In the genomic region with DNA sequence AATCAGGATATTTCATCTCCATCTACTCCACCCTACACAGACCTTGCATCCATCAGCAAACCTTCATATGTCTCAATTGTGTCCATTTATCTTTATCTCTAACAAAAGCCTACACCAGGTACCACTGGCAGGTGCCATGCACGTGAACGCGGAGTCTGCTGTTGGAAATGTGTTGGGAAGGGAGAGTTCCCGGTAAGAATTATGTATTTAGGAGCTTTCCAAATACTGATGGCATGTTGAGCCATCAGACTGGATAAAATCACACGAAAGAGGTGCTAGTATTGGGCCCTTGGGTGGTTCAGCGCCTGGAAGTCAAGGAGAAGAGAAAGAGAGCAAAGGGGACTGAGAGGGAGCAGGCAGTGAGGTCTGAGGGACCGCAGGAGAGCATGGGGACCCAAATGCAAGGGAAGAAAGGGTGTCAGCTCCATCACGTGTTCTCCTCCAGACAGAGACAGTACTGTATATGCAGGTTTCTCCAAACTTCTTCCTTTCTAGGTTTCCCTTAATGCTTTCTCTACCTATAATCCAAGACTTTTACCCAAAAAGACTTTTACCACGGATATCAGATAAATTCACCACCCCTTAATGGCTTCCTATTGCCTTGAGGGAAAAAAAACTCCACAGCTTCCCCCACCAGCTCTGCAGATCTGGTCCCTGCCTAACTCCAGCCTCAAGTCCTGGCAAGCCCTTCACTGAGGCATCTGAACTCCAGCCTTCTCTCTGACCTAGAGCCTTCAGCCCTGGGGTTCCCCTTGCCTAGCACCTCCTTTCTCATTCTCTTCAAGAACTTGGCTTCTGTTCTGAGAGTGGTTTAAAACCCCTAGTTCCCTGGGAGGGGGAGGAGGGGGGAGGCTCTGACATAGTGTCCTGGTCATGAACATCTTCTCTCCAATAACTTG, we compare ENCODE assay signal across 11 cellular contexts. TPM values are rescaled to one million over a fixed set of nuclear protein-coding genes. Genes with fewer than 3 reads are reported as not detected.
DNase-seq lines count a peak whose midpoint lies in the region; ATAC-seq, FAIRE-seq and TF ChIP-seq lines count a peak whose summit lies in the region.
"Had no signal": no experiment of that assay in that cellular context is flagged by ENCODE, and none has a peak within 500 bp of the region (broad histone marks: within the 10 kb centered on the region; RNA-seq: fewer than 3 reads in every experiment).

No MANE protein-coding gene starts in this region.

- no peak for ATAC-seq in left cardiac atrium
- ATAC-seq in left ventricle myocardium superior, result no peak
- ATAC-seq: body of pancreas had no signal

- POLR2A ChIA-PET in activated CD4-positive, alpha-beta memory T cell treated with anti-CD3 and anti-CD28 coated beads, Interleukin-2, amount 10 ng/mL, durations not matched to agents 7 days and 5 days (lab: Charles Lee), result interaction anchor here (0.6 to 7.1 kb wide), 4 partner anchors 11 to 24 kb away, joined by 3 to 89 read pairs (median 7); no protein-coding TSS in a partner anchor

- H3K4me2 ChIP-seq in keratinocyte (ENCODE audit: control insufficient read depth, extremely low read depth, insufficient read depth, low read depth, low read length), result peak overlapping the region; percentile 95

- H3K27me3 Mint-ChIP-seq in activated CD4-positive, alpha-beta memory T cell treated with anti-CD3 and anti-CD28 coated beads, Interleukin-2, amount 10 ng/mL, durations not matched to agents 7 days and 5 days, result no peaks in the 10 kb centered on the region

- dilution Hi-C loops in keratinocyte (cut with MboI; ENCODE audit: extremely low pct_ligation_motif_present, low sequenced_read_pairs), result no loop called here

- TF ChIP-seq POLR2A in thyroid gland (IDR thresholded peaks at IDR 0.05), result no peak

- WGBS in thyroid gland, 2 donors, result 93% methylated on average over 9 of the region's 9 CpGs

- peak; percentile 53 for FAIRE-seq in keratinocyte (lab: Jason Lieb, UNC)

- no peaks in the 10 kb centered on the region for H4K20me1 ChIP-seq in keratinocyte (ENCODE audit: control insufficient read depth, extremely low read depth, insufficient read depth, low read length)

- TF ChIP-seq CTCF in keratinocyte (optimal IDR thresholded peaks at IDR 0.05 in 1 of 3, IDR thresholded peaks at IDR 0.05 in 1 of 3, conservative IDR thresholded peaks at IDR 0.05 in 1 of 3; ENCODE audit: extremely low read depth in 1 of 3, insufficient read depth in 2 of 3, low read length in 3 of 3), result no peak
- no peak for TF ChIP-seq CTCF in thyroid gland (IDR thresholded peaks at IDR 0.05)

- H3K9me3 ChIP-seq in keratinocyte (ENCODE audit: control insufficient read depth, low read depth, low read length) (no peaks in the 10 kb centered on the region), thyroid gland (no peaks in the 10 kb centered on the region)
- H3K9me3 ChIP-seq: body of pancreas had no signal

- H3K4me3 Mint-ChIP-seq in activated CD4-positive, alpha-beta memory T cell treated with anti-CD3 and anti-CD28 coated beads, Interleukin-2, amount 10 ng/mL, durations not matched to agents 7 days and 5 days, result no peak overlapping the region

- peak overlapping the region; percentile 23 for H3K27ac Mint-ChIP-seq in activated CD4-positive, alpha-beta memory T cell treated with anti-CD3 and anti-CD28 coated beads, Interleukin-2, amount 10 ng/mL, durations not matched to agents 7 days and 5 days

- H3K4me3 ChIP-seq in keratinocyte (ENCODE audit: control insufficient read depth in 2 of 3, extremely low read depth in 1 of 3, insufficient read depth in 2 of 3, low read depth in 1 of 3, low read length in 3 of 3), result no peak overlapping the region
- H3K4me3 ChIP-seq in thyroid gland (replicated peaks in 1 of 3), result no peak overlapping the region
- H3K4me3 ChIP-seq: body of pancreas had no signal

- peak overlapping the region; percentile 50 for H2AFZ ChIP-seq in keratinocyte (ENCODE audit: control insufficient read depth, low read length)

- H3K4me1 Mint-ChIP-seq in activated CD4-positive, alpha-beta memory T cell treated with anti-CD3 and anti-CD28 coated beads, Interleukin-2, amount 10 ng/mL, durations not matched to agents 7 days and 5 days, result peaks cover 49% of the 10 kb centered on the region

- peaks cover 34% of the 10 kb centered on the region for H3K36me3 Mint-ChIP-seq in activated CD4-positive, alpha-beta memory T cell treated with anti-CD3 and anti-CD28 coated beads, Interleukin-2, amount 10 ng/mL, durations not matched to agents 7 days and 5 days (ENCODE audit: low read depth)

- intact Hi-C loops in left cardiac atrium (cut with DNase I) (no loop called here), left ventricle myocardium superior (cut with micrococcal nuclease) (no loop called here), thyroid gland (cut with DNase I) (no loop called here)

- H3K27ac ChIP-seq in keratinocyte (ENCODE audit: control insufficient read depth, insufficient read depth, low read length) (no peak overlapping the region), thyroid gland (no peak overlapping the region)

- H3K4me1 ChIP-seq in keratinocyte (ENCODE audit: control insufficient read depth, extremely low read depth, insufficient read depth, low read length) (peaks cover 22% of the 10 kb centered on the region), thyroid gland (peaks cover 15 to 17% of the 10 kb centered on the region in 2 donors)

- H3K36me3 ChIP-seq in keratinocyte (ENCODE audit: control insufficient read depth in 2 of 2, extremely low read depth in 1 of 2, insufficient read depth in 2 of 2, low read length in 2 of 2), result no peaks in the 10 kb centered on the region
- H3K36me3 ChIP-seq in thyroid gland, result no peaks in the 10 kb centered on the region

- no peaks in the 10 kb centered on the region for H3K9me3 Mint-ChIP-seq in activated CD4-positive, alpha-beta memory T cell treated with anti-CD3 and anti-CD28 coated beads, Interleukin-2, amount 10 ng/mL, durations not matched to agents 7 days and 5 days

- H3K27me3 ChIP-seq in keratinocyte (ENCODE audit: control insufficient read depth, extremely low read depth, insufficient read depth, low read length) (no peaks in the 10 kb centered on the region), thyroid gland (no peaks in the 10 kb centered on the region)
- H3K27me3 ChIP-seq: body of pancreas had no signal

- H3K9ac ChIP-seq in keratinocyte (ENCODE audit: control insufficient read depth, extremely low read depth, insufficient read depth, low read length), result no peak overlapping the region

- peak; percentile 3 for DNase-seq in left cardiac atrium
- DNase-seq in left ventricle myocardium superior, result no peak
- DNase-seq in activated CD4-positive, alpha-beta memory T cell treated with anti-CD3 and anti-CD28 coated beads, Interleukin-2, amount 10 ng/mL, durations not matched to agents 7 days and 5 days, result no peak
- no peak for DNase-seq in keratinocyte (ENCODE audit: low read depth, low spot score)
- DNase-seq in ureter (ENCODE audit: low spot score), result peak; percentile 46
- DNase-seq in thyroid gland, result no peak
- DNase-seq in NCI-H748 treated with DMSO at 0.1 percent for 48 hours (lab: John Stamatoyannopoulos, UW), result no peak
- no peak for DNase-seq in NCI-H2196 treated with DMSO at 0.1 percent for 48 hours (lab: John Stamatoyannopoulos, UW; ENCODE audit: unreplicated experiment)
- DNase-seq: activated CD4-positive, CD25-positive, alpha-beta regulatory T cell treated with anti-CD3 and anti-CD28 coated beads, Interleukin-2, amount 50 U/mL, for 72 hours; NCI-H1048 had no signal

- no peaks in the 10 kb centered on the region for H3K9me1 ChIP-seq in keratinocyte (ENCODE audit: control insufficient read depth, extremely low read depth, insufficient read depth, low read length)

- peaks cover 28% of the 10 kb centered on the region for H3K79me2 ChIP-seq in keratinocyte (ENCODE audit: control insufficient read depth, insufficient read depth, low read length)

- CTCF ChIA-PET in activated CD4-positive, alpha-beta memory T cell treated with anti-CD3 and anti-CD28 coated beads, Interleukin-2, amount 10 ng/mL, durations not matched to agents 7 days and 5 days (lab: Charles Lee), result interaction anchor here (0.5 to 0.6 kb wide), 2 partner anchors 66 to 137 kb away, joined by 3 to 5 read pairs; no protein-coding TSS in a partner anchor

RNA-seq across cellular contexts. Expression of a gene that starts 4.8 kb away (rescaled TPM):
- total RNA-seq in left cardiac atrium, result 10 to 100 TPM; 12.6 to 15.8 TPM
- 8.0 TPM for total RNA-seq in left ventricle myocardium superior
- total RNA-seq in activated CD4-positive, alpha-beta memory T cell treated with anti-CD3 and anti-CD28 coated beads, Interleukin-2, amount 10 ng/mL, durations not matched to agents 7 days and 5 days, result 10 to 100 TPM; 89.5 to 90.4 TPM
- 16.9 to 19.1 TPM (median 17.3 TPM) in 3 replicates for polyA plus RNA-seq in keratinocyte
- 13.1 TPM for polyA plus RNA-seq in keratinocyte (2011; ENCODE audit: low read depth)
- polyA plus RNA-seq in keratinocyte (2011; cell fraction: cytosol; rRNA removed), result 7.4 and 10.7 TPM in 2 replicates
- polyA plus RNA-seq in keratinocyte (2011; cell fraction: nucleus; rRNA removed), result 25.3 and 32.5 TPM in 2 replicates
- 23.6 and 26.4 TPM in 2 replicates for polyA plus RNA-seq in keratinocyte (2012; ENCODE audit: low replicate concordance)
- polyA minus RNA-seq in keratinocyte, result 33.8 to 58.6 TPM (median 48.4 TPM) in 3 replicates
- polyA minus RNA-seq in keratinocyte (2011; cell fraction: cytosol; rRNA and poly(A)+ RNA removed), result 14.0 TPM
- 53.1 and 94.6 TPM in 2 replicates for polyA minus RNA-seq in keratinocyte (2011; cell fraction: nucleus; rRNA and poly(A)+ RNA removed)
- total RNA-seq in ureter, result 80.7 TPM
- total RNA-seq in thyroid gland, result 10 to 100 TPM; 18.0 to 42.8 (median 27.8) TPM

Comparison
In these comparisons a context has a peak if more than half of its experiments do, and no peak if none do; other contexts are left out.
1. DNase-seq: peak in left cardiac atrium (single experiment) and ureter (single experiment); none in left ventricle myocardium superior (single experiment), activated CD4-positive, alpha-beta memory T cell treated with anti-CD3 and anti-CD28 coated beads, Interleukin-2, amount 10 ng/mL, durations not matched to agents 7 days and 5 days (single experiment), keratinocyte (single experiment), thyroid gland (0 of 2), NCI-H748 treated with DMSO at 0.1 percent for 48 hours (single experiment) and NCI-H2196 treated with DMSO at 0.1 percent for 48 hours (single experiment).